30 cellular contexts compared by ENCODE assay signal in the genomic region with DNA sequence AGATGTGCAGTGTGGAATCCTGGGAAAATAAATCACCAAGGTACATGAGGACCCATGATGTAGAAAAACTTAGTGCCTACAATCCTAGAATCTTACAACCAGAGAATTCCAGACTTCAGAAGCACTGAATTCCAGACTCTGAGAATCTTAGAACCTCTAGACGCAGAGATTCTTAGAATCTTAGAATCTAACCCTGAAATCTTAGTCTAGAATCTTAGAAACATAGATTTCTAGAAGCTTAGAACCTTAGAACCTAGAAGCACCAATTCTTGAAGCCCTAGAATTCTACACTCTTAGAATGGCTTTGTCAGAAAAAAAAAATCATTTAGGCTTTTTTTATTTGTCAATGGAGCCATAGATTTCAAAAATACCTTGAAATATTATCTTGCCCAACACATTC. TPM values are rescaled to one million over a fixed set of nuclear protein-coding genes. Genes with fewer than 3 reads are reported as not detected.
A peak's percentile ranks its signal among the peaks of the same experiment; 100 is the strongest.
DNase-seq lines count a peak whose midpoint lies in the region; ATAC-seq, FAIRE-seq and TF ChIP-seq lines count a peak whose summit lies in the region.
"Had no signal": no experiment of that assay in that cellular context is flagged by ENCODE, and none has a peak within 500 bp of the region (broad histone marks: within the 10 kb centered on the region; RNA-seq: fewer than 3 reads in every experiment).

No MANE protein-coding gene starts in this region.

- H3K4me1 ChIP-seq in K562 (replicated peaks in 1 of 2; ENCODE audit: control insufficient read depth in 2 of 2, insufficient read depth in 2 of 2, low read length in 2 of 2), result peaks cover 0 to 20% of the 10 kb centered on the region in 2 experiments; a peak in 4 of 5 replicates
- no peaks in the 10 kb centered on the region for H3K4me1 ChIP-seq in osteoblast (ENCODE audit: insufficient read depth, low read length)
- H3K4me1 ChIP-seq in SK-N-SH (ENCODE audit: control insufficient read depth in 1 of 2, insufficient read depth in 2 of 2, low read depth in 1 of 2, low read length in 1 of 2), result no peaks in the 10 kb centered on the region
- H3K4me1 ChIP-seq: BE2C had no signal

- H3F3A ChIP-seq in SK-N-SH (replicated peaks; ENCODE audit: insufficient read depth), result peaks cover 6% of the 10 kb centered on the region

- TF ChIP-seq POLR2A in K562 (conservative IDR thresholded peaks at IDR 0.05), result no peak

- H3K27me3 ChIP-seq in K562 (ENCODE audit: control insufficient read depth in 2 of 2, insufficient read depth in 2 of 2, low read length in 2 of 2) (no peaks in the 10 kb centered on the region), osteoblast (ENCODE audit: insufficient read depth, low read length) (no peaks in the 10 kb centered on the region), SK-N-SH (ENCODE audit: insufficient read depth) (no peaks in the 10 kb centered on the region)
- H3K27me3 ChIP-seq: BE2C, BLaER1 had no signal

- TF ChIP-seq RAD21 in K562 (CRISPR knock-in tag; conservative IDR thresholded peaks at IDR 0.05 in 1 of 2, IDR thresholded peaks at IDR 0.05 in 1 of 2) (no peak), SK-N-SH (IDR thresholded peaks at IDR 0.05; ENCODE audit: low read length) (no peak)

- WGBS in K562 (ENCODE audit: insufficient coverage, low coverage, missing lambda C conversion rate), result 42% methylated on average over 1 of the region's 1 CpG
- 64% methylated on average over 1 of the region's 1 CpG for WGBS in SK-N-SH (ENCODE audit: low lambda C conversion rate)

- in situ Hi-C loops in K562 (cut with MboI), result no loop called here

- H3K79me2 ChIP-seq in K562 (ENCODE audit: control insufficient read depth, insufficient read depth, low read length) (no peaks in the 10 kb centered on the region), osteoblast (ENCODE audit: insufficient read depth, low read length) (no peaks in the 10 kb centered on the region), SK-N-SH (ENCODE audit: insufficient read depth) (no peaks in the 10 kb centered on the region)

- no peaks in the 10 kb centered on the region for H3K9me2 ChIP-seq in SK-N-SH

- H3K9me1 ChIP-seq in K562 (ENCODE audit: control insufficient read depth, insufficient read depth, low read length), result no peaks in the 10 kb centered on the region

- H3K9ac ChIP-seq in K562 (ENCODE audit: insufficient read depth in 1 of 2, low read depth in 2 of 2, low read length in 2 of 2), result no peak overlapping the region
- H3K9ac ChIP-seq in SK-N-SH, result no peak overlapping the region
- H3K9ac ChIP-seq: BLaER1 had no signal

- H3K9me3 ChIP-seq in K562 (replicated peaks; ENCODE audit: control insufficient read depth, insufficient read depth, low read depth, low read length) (no peaks in the 10 kb centered on the region), osteoblast (ENCODE audit: low read depth, low read length) (no peaks in the 10 kb centered on the region), SK-N-SH (no peaks in the 10 kb centered on the region)
- H3K9me3 ChIP-seq: BE2C, BLaER1 had no signal

- CTCF ChIA-PET in K562 (lab: Yijun Ruan, JAX; ENCODE audit: low intra/inter-chr PET ratio), result interaction anchor here (0.6 kb wide), 1 partner anchor 22 kb away, joined by 4 read pairs; no protein-coding TSS in a partner anchor
- CTCF ChIA-PET in SK-N-SH (lab: Yijun Ruan, JAX), result interaction anchor here (0.6 to 1.7 kb wide), 5 partner anchors 15 to 281 kb away, joined by 3 to 8 read pairs (median 3); no protein-coding TSS in a partner anchor

- H3K4me3 ChIP-seq in K562 (no peak overlapping the region), osteoblast (ENCODE audit: insufficient read depth, low read length) (no peak overlapping the region), SK-N-SH (ENCODE audit: low read depth in 2 of 2, low read length in 1 of 2) (no peak overlapping the region)
- H3K4me3 ChIP-seq: BLaER1, GM12878 had no signal

- TF ChIP-seq CTCF in K562 (IDR thresholded peaks at IDR 0.05 in 2 of 3, conservative IDR thresholded peaks at IDR 0.05 in 1 of 3; ENCODE audit: insufficient read depth in 2 of 3, low read depth in 1 of 3, low read length in 3 of 3) (no peak), osteoblast (IDR thresholded peaks at IDR 0.05; ENCODE audit: extremely low read depth, low read depth, low read length) (no peak), SK-N-SH (IDR thresholded peaks at IDR 0.05) (no peak)

- H2AFZ ChIP-seq in K562 (ENCODE audit: low read depth, low read length) (no peak overlapping the region), osteoblast (ENCODE audit: low read length) (no peak overlapping the region), SK-N-SH (ENCODE audit: low read depth) (no peak overlapping the region)

- no peak for FAIRE-seq in K562 (lab: Jason Lieb, UNC)
- FAIRE-seq: A204.1, GM12878, GM12892, GM19239 had no signal

- POLR2A ChIA-PET in K562 (lab: Yijun Ruan, JAX), result interaction anchor here (1.1 kb wide), 1 partner anchor 19 kb away, joined by 3 read pairs; no protein-coding TSS in a partner anchor
- POLR2A ChIA-PET in SK-N-SH (lab: Yijun Ruan, JAX), result no interaction called here

- H3K4me2 ChIP-seq in K562 (ENCODE audit: insufficient read depth, low read length), result no peak overlapping the region
- H3K4me2 ChIP-seq in osteoblast (ENCODE audit: insufficient read depth, low read length), result no peak overlapping the region
- H3K4me2 ChIP-seq in SK-N-SH, result no peak overlapping the region
- H3K4me2 ChIP-seq: BLaER1 had no signal

- no peaks in the 10 kb centered on the region for H4K20me1 ChIP-seq in K562 (replicated peaks; ENCODE audit: control insufficient read depth, insufficient read depth, low read length)
- H4K20me1 ChIP-seq in osteoblast (ENCODE audit: insufficient read depth, low read length), result no peaks in the 10 kb centered on the region
- no peaks in the 10 kb centered on the region for H4K20me1 ChIP-seq in SK-N-SH (ENCODE audit: insufficient read depth)
- H4K20me1 ChIP-seq: BLaER1 had no signal

- BruUV-seq in K562 (replicated peaks; lab: Mats Ljungman, UMichigan), result no TSS peak

- TF ChIP-seq EP300 in K562 (IDR thresholded peaks at IDR 0.05; ENCODE audit: low read length), result no peak
- TF ChIP-seq EP300 in SK-N-SH (IDR thresholded peaks at IDR 0.05; ENCODE audit: borderline replicate concordance in 1 of 2, low read depth in 1 of 2, low read length in 1 of 2), result no peak

- no peaks in the 10 kb centered on the region for H3K36me3 ChIP-seq in K562 (ENCODE audit: control insufficient read depth, insufficient read depth, low read length)
- H3K36me3 ChIP-seq in osteoblast (ENCODE audit: insufficient read depth, low read length), result no peaks in the 10 kb centered on the region
- no peaks in the 10 kb centered on the region for H3K36me3 ChIP-seq in SK-N-SH (replicated peaks in 1 of 2; ENCODE audit: control insufficient read depth in 1 of 2, insufficient read depth in 2 of 2, low read length in 1 of 2)
- H3K36me3 ChIP-seq: BE2C, BLaER1 had no signal

- DNase-seq in K562 (ENCODE audit: extremely low read depth in 1 of 4, low spot score in 3 of 4), result no peak
- peak; percentile 82 for DNase-seq in osteoblast (ENCODE audit: insufficient read length, low spot score, missing footprints)
- no peak for DNase-seq in SK-N-SH
- DNase-seq: 8988T; ACHN; BE2C; C1 segment of cervical spinal cord; CD4-positive, alpha-beta memory T cell; CD4-positive, CD25-positive, alpha-beta regulatory T cell; CD8-positive, alpha-beta memory T cell; COR-L47; DMS 273 treated with DMSO at 0.1 percent for 48 hours; DMS153; DMS53; DMS79; DND-41; EL; GDM1 had no signal

- intact Hi-C loops in K562 (cut with micrococcal nuclease), result no loop called here

- ATAC-seq in K562 (no peak), GM21786 (IDR thresholded peaks at IDR 0.05; ENCODE audit: unreplicated experiment) (no peak), HG03520 (IDR thresholded peaks at IDR 0.05; ENCODE audit: unreplicated experiment) (no peak)
- ATAC-seq: GM12878 had no signal

- H3K27ac ChIP-seq in K562 (ENCODE audit: extremely low read depth, low read depth, low read length) (no peak overlapping the region), osteoblast (ENCODE audit: low read depth, low read length) (no peak overlapping the region), SK-N-SH (ENCODE audit: low read depth in 2 of 2, low read length in 1 of 2) (no peak overlapping the region)
- H3K27ac ChIP-seq: BLaER1 had no signal

RNA-seq across cellular contexts. Expression of gene CEACAM16, which starts 6.0 kb away (rescaled TPM):
- not detected in 2 replicates for total RNA-seq in K562 (2011; cell fraction: chromatin; rRNA removed; ENCODE audit: low replicate concordance)
- not detected in 2 replicates for total RNA-seq in K562 (2011; cell fraction: nucleolus; rRNA removed)
- total RNA-seq in K562 (2011; cell fraction: nucleoplasm; rRNA removed), result not detected in 2 replicates
- total RNA-seq in K562 (2014; rRNA removed), result not detected in 2 replicates
- not detected in 2 replicates for total RNA-seq in K562 (2014; rRNA removed; fragmentation: Illumina TruSeq; extraction: Trizol)
- not detected in 2 replicates for total RNA-seq in K562 (2015; rRNA removed; fragmentation: Illumina TruSeq; extraction: Trizol)
- not detected in 2 replicates for total RNA-seq in K562 (2021)
- not detected in 2 replicates for polyA plus RNA-seq in K562 (2011; rRNA removed)
- polyA plus RNA-seq in K562 (2011; cell fraction: cytosol; rRNA removed), result not detected in 2 replicates
- not detected in 2 replicates for polyA plus RNA-seq in K562 (2011; cell fraction: nucleus; rRNA removed)
- not detected in 2 replicates for polyA plus RNA-seq in K562 (2012)
- polyA plus RNA-seq in K562 (2014; fragmentation: Illumina TruSeq; extraction: Trizol), result not detected in 2 replicates
- not detected for polyA plus RNA-seq in K562 (2014; fragmentation: Nextera tagmentation; extraction: Ambion mirVana)
- polyA plus RNA-seq in K562 (2014; rRNA removed), result not detected in 2 replicates
- polyA minus RNA-seq in K562 (2011; rRNA and poly(A)+ RNA removed), result not detected in 2 replicates
- polyA minus RNA-seq in K562 (2011; cell fraction: cytosol; rRNA and poly(A)+ RNA removed), result not detected in 2 replicates
- not detected in 2 replicates for polyA minus RNA-seq in K562 (2011; cell fraction: nucleus; rRNA and poly(A)+ RNA removed)
- total RNA-seq in osteoblast, result under 0.01 TPM in 1 of 2 replicates, not detected in the other
- not detected in 2 replicates for polyA plus RNA-seq in SK-N-SH (2012; rRNA removed)
- not detected in 2 replicates for polyA plus RNA-seq in SK-N-SH (2012; cell fraction: cytosol; rRNA removed)
- 0.04 TPM in 1 of 2 replicates, not detected in the other for polyA plus RNA-seq in SK-N-SH (2012; cell fraction: nucleus; rRNA removed)
- total RNA-seq: A673; CD4-positive, alpha-beta memory T cell; CD4-positive, CD25-positive, alpha-beta regulatory T cell; CD8-positive, alpha-beta memory T cell; Daoy; G401; GM12878 had no signal
- polyA plus RNA-seq: AG04450; CD14-positive monocyte; CD4-positive, alpha-beta memory T cell; CD4-positive, CD25-positive, alpha-beta regulatory T cell; CD8-positive, alpha-beta memory T cell; GM12878 had no signal

RNA-seq across cellular contexts. Expression of gene CEACAM19, which starts 33.7 kb away (rescaled TPM):
- total RNA-seq in K562 (2011; cell fraction: chromatin; rRNA removed; ENCODE audit: low replicate concordance), result 0.65 and 0.67 TPM in 2 replicates
- 0.67 and 0.79 TPM in 2 replicates for total RNA-seq in K562 (2011; cell fraction: nucleolus; rRNA removed)
- not detected in 2 replicates for total RNA-seq in K562 (2011; cell fraction: nucleoplasm; rRNA removed)
- total RNA-seq in K562 (2014; rRNA removed), result 0.49 TPM in 1 of 2 replicates, not detected in the other
- total RNA-seq in K562 (2014; rRNA removed; fragmentation: Illumina TruSeq; extraction: Trizol), result 0.13 and 0.15 TPM in 2 replicates
- total RNA-seq in K562 (2015; rRNA removed; fragmentation: Illumina TruSeq; extraction: Trizol), result 0.15 TPM in 1 of 2 replicates, not detected in the other
- 0.09 and 0.29 TPM in 2 replicates for total RNA-seq in K562 (2021)
- polyA plus RNA-seq in K562 (2011; rRNA removed), result 0.17 and 0.31 TPM in 2 replicates
- polyA plus RNA-seq in K562 (2011; cell fraction: cytosol; rRNA removed), result 0.06 TPM in 1 of 2 replicates, not detected in the other
- 1.1 and 1.3 TPM in 2 replicates for polyA plus RNA-seq in K562 (2011; cell fraction: nucleus; rRNA removed)
- 0.25 and 2.0 TPM in 2 replicates for polyA plus RNA-seq in K562 (2012)
- polyA plus RNA-seq in K562 (2014; fragmentation: Illumina TruSeq; extraction: Trizol), result 0.17 and 0.30 TPM in 2 replicates
- not detected for polyA plus RNA-seq in K562 (2014; fragmentation: Nextera tagmentation; extraction: Ambion mirVana)
- polyA plus RNA-seq in K562 (2014; rRNA removed), result 0.50 TPM in 1 of 2 replicates, not detected in the other
- polyA minus RNA-seq in K562 (2011; rRNA and poly(A)+ RNA removed), result 0.24 TPM in 1 of 2 replicates, not detected in the other
- not detected in 2 replicates for polyA minus RNA-seq in K562 (2011; cell fraction: cytosol; rRNA and poly(A)+ RNA removed)
- 0.44 and 0.54 TPM in 2 replicates for polyA minus RNA-seq in K562 (2011; cell fraction: nucleus; rRNA and poly(A)+ RNA removed)
- total RNA-seq in osteoblast, result 0.72 and 1.2 TPM in 2 replicates
- polyA plus RNA-seq in SK-N-SH (2012; rRNA removed), result 1.4 and 2.0 TPM in 2 replicates
- polyA plus RNA-seq in SK-N-SH (2012; cell fraction: cytosol; rRNA removed), result 0.35 and 0.49 TPM in 2 replicates
- polyA plus RNA-seq in SK-N-SH (2012; cell fraction: nucleus; rRNA removed), result 11.3 and 11.7 TPM in 2 replicates
- total RNA-seq: CD4-positive, CD25-positive, alpha-beta regulatory T cell had no signal
- polyA plus RNA-seq: CD14-positive monocyte; CD4-positive, alpha-beta memory T cell; CD4-positive, CD25-positive, alpha-beta regulatory T cell; CD8-positive, alpha-beta memory T cell had no signal

RNA-seq across cellular contexts. Expression of gene BCL3, which starts 43.5 kb away (rescaled TPM):
- 3.7 and 11.5 TPM in 2 replicates for total RNA-seq in K562 (2011; cell fraction: chromatin; rRNA removed; ENCODE audit: low replicate concordance)
- 6.4 and 6.8 TPM in 2 replicates for total RNA-seq in K562 (2011; cell fraction: nucleolus; rRNA removed)
- total RNA-seq in K562 (2011; cell fraction: nucleoplasm; rRNA removed), result 2.5 and 7.1 TPM in 2 replicates
- total RNA-seq in K562 (2014; rRNA removed), result 1.1 TPM in 2 replicates
- total RNA-seq in K562 (2014; rRNA removed; fragmentation: Illumina TruSeq; extraction: Trizol), result 0.07 TPM in 1 of 2 replicates, not detected in the other
- total RNA-seq in K562 (2015; rRNA removed; fragmentation: Illumina TruSeq; extraction: Trizol), result 0.33 and 0.72 TPM in 2 replicates
- 1.9 and 2.4 TPM in 2 replicates for total RNA-seq in K562 (2021)
- 0.28 and 1.2 TPM in 2 replicates for polyA plus RNA-seq in K562 (2011; rRNA removed)
- 0.43 and 2.4 TPM in 2 replicates for polyA plus RNA-seq in K562 (2011; cell fraction: cytosol; rRNA removed)
- 5.5 and 6.5 TPM in 2 replicates for polyA plus RNA-seq in K562 (2011; cell fraction: nucleus; rRNA removed)
- 2.5 and 9.1 TPM in 2 replicates for polyA plus RNA-seq in K562 (2012)
- 0.67 and 0.93 TPM in 2 replicates for polyA plus RNA-seq in K562 (2014; fragmentation: Illumina TruSeq; extraction: Trizol)
- under 1 TPM in 1 of 2 experiments, not detected in 1; 0.03 TPM for polyA plus RNA-seq in K562 (2014; fragmentation: Nextera tagmentation; extraction: Ambion mirVana)
- 0.97 and 2.4 TPM in 2 replicates for polyA plus RNA-seq in K562 (2014; rRNA removed)
- 0.21 TPM in 1 of 2 replicates, not detected in the other for polyA minus RNA-seq in K562 (2011; rRNA and poly(A)+ RNA removed)
- polyA minus RNA-seq in K562 (2011; cell fraction: cytosol; rRNA and poly(A)+ RNA removed), result 2.5 TPM in 2 replicates
- polyA minus RNA-seq in K562 (2011; cell fraction: nucleus; rRNA and poly(A)+ RNA removed), result 0.78 and 2.3 TPM in 2 replicates
- total RNA-seq in osteoblast, result 6.5 and 7.2 TPM in 2 replicates
- 7.5 and 19.2 TPM in 2 replicates for polyA plus RNA-seq in SK-N-SH (2012; rRNA removed)
- 8.9 and 12.7 TPM in 2 replicates for polyA plus RNA-seq in SK-N-SH (2012; cell fraction: cytosol; rRNA removed)
- polyA plus RNA-seq in SK-N-SH (2012; cell fraction: nucleus; rRNA removed), result 49.3 and 90.0 TPM in 2 replicates
